ENCODE assay signal across 12 cellular contexts in genomic region chr6:1378224-1379025, GRCh38. TPM values are rescaled to one million over a fixed set of nuclear protein-coding genes. Genes with fewer than 3 reads are reported as not detected.
DNase-seq lines count a peak whose midpoint lies in the region; ATAC-seq lines count a peak whose summit lies in the region.
"Had no signal": no experiment of that assay in that cellular context is flagged by ENCODE, and none has a peak within 500 bp of the region (broad histone marks: within the 10 kb centered on the region; RNA-seq: fewer than 3 reads in every experiment).

No MANE protein-coding gene starts in this region.

- H3K4me1 Mint-ChIP-seq in activated naive CD8-positive, alpha-beta T cell treated with anti-CD3 and anti-CD28 coated beads for 36 hours: peaks cover 21% of the 10 kb centered on the region

- H3K27me3 Mint-ChIP-seq in activated naive CD8-positive, alpha-beta T cell treated with anti-CD3 and anti-CD28 coated beads for 36 hours: peaks cover 86% of the 10 kb centered on the region

- H3K36me3 Mint-ChIP-seq in activated naive CD8-positive, alpha-beta T cell treated with anti-CD3 and anti-CD28 coated beads for 36 hours: no peaks in the 10 kb centered on the region

- H3K4me3 ChIP-seq in iPS-18c (ENCODE audit: insufficient read depth, low read depth, low read length): peak overlapping the region; percentile 38
- H3K4me3 ChIP-seq: PC-9 had no signal

- no peak overlapping the region for H3K27ac Mint-ChIP-seq in activated naive CD8-positive, alpha-beta T cell treated with anti-CD3 and anti-CD28 coated beads for 36 hours

- H3K4me3 Mint-ChIP-seq in activated naive CD8-positive, alpha-beta T cell treated with anti-CD3 and anti-CD28 coated beads for 36 hours: peak overlapping the region; percentile 47

- no peaks in the 10 kb centered on the region for H3K9me3 Mint-ChIP-seq in activated naive CD8-positive, alpha-beta T cell treated with anti-CD3 and anti-CD28 coated beads for 36 hours

- H3K9me3 ChIP-seq in iPS-18c (ENCODE audit: control insufficient read depth, insufficient read depth, low read length): peaks cover 11% of the 10 kb centered on the region

- ATAC-seq in GM21529 (IDR thresholded peaks at IDR 0.05; ENCODE audit: unreplicated experiment): no peak
- ATAC-seq in HG03108 (IDR thresholded peaks at IDR 0.05; ENCODE audit: unreplicated experiment): no peak

- DNase-seq in DMS 273 (lab: John Stamatoyannopoulos, UW; ENCODE audit: unreplicated experiment) (peak; percentile 37), DMS 273 treated with DMSO at 0.1 percent for 48 hours (lab: John Stamatoyannopoulos, UW) (no peak)
- DNase-seq in activated naive CD8-positive, alpha-beta T cell treated with anti-CD3 and anti-CD28 coated beads for 36 hours: no peak
- peak; percentile 23 for DNase-seq in stimulated activated CD8-positive, alpha-beta memory T cell treated with anti-CD3 and anti-CD28 coated beads, Interleukin-4, amount 100 ng/mL, for 48 hours
- no peak for DNase-seq in stimulated activated CD4-positive, alpha-beta T cell treated with anti-CD3 and anti-CD28 coated beads, Interleukin-15, amount 100 ng/mL, for 24 hours
- DNase-seq: kidney; PC-9; stimulated activated naive CD4-positive, alpha-beta T cell had no signal

RNA-seq across cellular contexts. Expression of gene FOXF2, which starts 11.0 kb away (rescaled TPM):
- not detected for total RNA-seq in activated naive CD8-positive, alpha-beta T cell treated with anti-CD3 and anti-CD28 coated beads for 36 hours
- total RNA-seq: PC-9; T-helper 2 cell treated with Interferon-gamma antibody and Interleukin-4, amounts not matched to agents 100 ng/mL and 5 ng/mL, for 36 hours had no signal

Comparison
In these comparisons a context has a peak if more than half of its experiments do, and no peak if none do; other contexts are left out.
1. DNase-seq: peak in DMS 273 (single experiment) and stimulated activated CD8-positive, alpha-beta memory T cell treated with anti-CD3 and anti-CD28 coated beads, Interleukin-4, amount 100 ng/mL, for 48 hours (single experiment); none in DMS 273 treated with DMSO at 0.1 percent for 48 hours (single experiment), activated naive CD8-positive, alpha-beta T cell treated with anti-CD3 and anti-CD28 coated beads for 36 hours (single experiment) and stimulated activated CD4-positive, alpha-beta T cell treated with anti-CD3 and anti-CD28 coated beads, Interleukin-15, amount 100 ng/mL, for 24 hours (single experiment).